ENCODE assay signal across 12 cellular contexts in the genomic region with DNA sequence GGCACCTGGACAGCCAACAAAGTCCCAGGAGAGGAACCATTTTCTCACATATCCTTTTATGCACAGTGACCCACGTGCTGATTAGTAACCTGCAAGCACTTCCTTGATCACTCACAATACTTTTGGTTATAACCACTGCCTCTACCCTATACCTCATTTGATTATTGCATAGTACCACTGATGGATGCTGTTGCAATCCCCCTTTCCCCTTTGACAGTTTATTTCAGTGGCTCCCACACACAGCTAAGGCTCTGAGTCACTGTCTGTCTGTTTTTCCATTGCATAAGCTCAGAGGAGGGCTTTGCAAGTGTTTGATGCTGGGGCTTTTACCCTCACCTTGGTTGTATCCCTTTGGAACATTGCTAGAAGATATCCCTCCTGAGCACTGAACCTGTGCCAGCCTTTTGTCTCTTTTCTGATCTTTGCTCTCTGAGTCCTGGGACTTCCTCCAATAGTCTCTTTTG.
DNase-seq lines count a peak whose midpoint lies in the region; ATAC-seq, FAIRE-seq and TF ChIP-seq lines count a peak whose summit lies in the region.
"Had no signal": no experiment of that assay in that cellular context is flagged by ENCODE, and none has a peak within 500 bp of the region (broad histone marks: within the 10 kb centered on the region; RNA-seq: fewer than 3 reads in every experiment).

No MANE protein-coding gene starts in this region.

- peak; percentile 71 for FAIRE-seq in GM12891 (lab: Jason Lieb, UNC)
- FAIRE-seq: K562 had no signal

- H3K36me3 ChIP-seq in adipocyte (ENCODE audit: control insufficient read depth, insufficient read depth, low read length, severe bottlenecking) (no peaks in the 10 kb centered on the region), mesendoderm (ENCODE audit: control insufficient read depth, insufficient read depth, low read length) (no peaks in the 10 kb centered on the region)

- H3K18ac ChIP-seq in mesendoderm (ENCODE audit: low read length) = peak overlapping the region; percentile 75

- no peaks in the 10 kb centered on the region for H3K79me2 ChIP-seq in mesendoderm (ENCODE audit: control insufficient read depth, insufficient read depth, low read length)

- H3K4me2 ChIP-seq in mesendoderm (ENCODE audit: low read length) = no peak overlapping the region

- no peaks in the 10 kb centered on the region for H3K79me1 ChIP-seq in mesendoderm (ENCODE audit: low read length)

- H3K36me3 Mint-ChIP-seq in type B pancreatic cell = no peaks in the 10 kb centered on the region

- no peak overlapping the region for H3K27ac Mint-ChIP-seq in type B pancreatic cell

- WGBS in mesendoderm (ENCODE audit: extremely low coverage, insufficient coverage, low lambda C conversion rate) = no CpG with 5 or more reads among the region's 1 CpG

- H3K9ac ChIP-seq in adipocyte (ENCODE audit: low read length) = no peak overlapping the region
- H3K9ac ChIP-seq in mesendoderm (ENCODE audit: low read length) = no peak overlapping the region

- H3K27me3 Mint-ChIP-seq in type B pancreatic cell = no peaks in the 10 kb centered on the region

- H3K56ac ChIP-seq in mesendoderm (ENCODE audit: low read length) = no peak overlapping the region

- H3K27me3 ChIP-seq in HL-60 (ENCODE audit: insufficient read depth, poor library complexity, severe bottlenecking) (no peaks in the 10 kb centered on the region), adipocyte (replicated peaks; ENCODE audit: control insufficient read depth, insufficient read depth, low read length) (no peaks in the 10 kb centered on the region), mesendoderm (ENCODE audit: insufficient read depth, low read length, poor library complexity) (no peaks in the 10 kb centered on the region)

- H3K4me1 ChIP-seq in adipocyte (ENCODE audit: control insufficient read depth, insufficient read depth, low read length) (peaks cover 22% of the 10 kb centered on the region), mesendoderm (ENCODE audit: control insufficient read depth, low read depth, low read length) (peaks cover 2% of the 10 kb centered on the region)

- no peak overlapping the region for H4K8ac ChIP-seq in mesendoderm (ENCODE audit: low read depth, low read length)

- no peak for TF ChIP-seq POLR2A in GM12891 (IDR thresholded peaks at IDR 0.05; ENCODE audit: low read depth, low read length)

- TF ChIP-seq CTCF in HL-60 (IDR thresholded peaks at IDR 0.05; ENCODE audit: insufficient read depth, low read length) (no peak), type B pancreatic cell (conservative IDR thresholded peaks at IDR 0.05) (no peak)

- H2BK120ac ChIP-seq in mesendoderm (ENCODE audit: low read depth, low read length) = peak overlapping the region; percentile 61

- no peak for ATAC-seq in HG03571 (IDR thresholded peaks at IDR 0.05; ENCODE audit: unreplicated experiment)
- ATAC-seq: K562 had no signal

- H3K4me1 Mint-ChIP-seq in type B pancreatic cell (ENCODE audit: unreplicated experiment) = no peaks in the 10 kb centered on the region

- H3K4me3 ChIP-seq in HL-60 (replicated peaks; ENCODE audit: insufficient read depth, low read length) (no peak overlapping the region), adipocyte (ENCODE audit: low read length) (no peak overlapping the region), mesendoderm (ENCODE audit: low read length) (no peak overlapping the region)
- H3K4me3 ChIP-seq: K562, SK-N-MC had no signal

- H3K9me3 Mint-ChIP-seq in type B pancreatic cell = peaks cover 9% of the 10 kb centered on the region

- no peak overlapping the region for H2BK5ac ChIP-seq in mesendoderm (ENCODE audit: low read length)

- H2BK15ac ChIP-seq in mesendoderm (replicated peaks; ENCODE audit: low read depth) = no peak overlapping the region

- no peak overlapping the region for H3K23ac ChIP-seq in mesendoderm (ENCODE audit: low read length)

- peak overlapping the region; percentile 78 for H3K27ac ChIP-seq in HL-60 (replicated peaks)
- no peak overlapping the region for H3K27ac ChIP-seq in mesendoderm (ENCODE audit: low read depth, low read length)
- H3K27ac ChIP-seq: SK-N-MC had no signal

- H3K4me3 Mint-ChIP-seq in type B pancreatic cell = no peak overlapping the region

- peaks cover 5% of the 10 kb centered on the region for H3K9me3 ChIP-seq in adipocyte (ENCODE audit: control insufficient read depth, low read length)

- H3K4ac ChIP-seq in mesendoderm (ENCODE audit: low read depth, low read length) = no peak overlapping the region

- no peak overlapping the region for H4K5ac ChIP-seq in mesendoderm (ENCODE audit: low read length)

- no peak overlapping the region for H2AK5ac ChIP-seq in mesendoderm (ENCODE audit: low read length)

- DNase-seq in GM12891 (ENCODE audit: insufficient read length, low spot score) = no peak
- DNase-seq in HL-60 (ENCODE audit: low read depth in 1 of 2, low spot score in 1 of 2) = peak; percentile 93 to 94
- DNase-seq in adipocyte (ENCODE audit: low read depth) = peak; percentile 90
- DNase-seq in mesendoderm = peak; percentile 38
- DNase-seq in NCI-H2171 treated with DMSO at 0.1 percent for 48 hours (lab: John Stamatoyannopoulos, UW) = no peak
- no peak for DNase-seq in type B pancreatic cell (ENCODE audit: extremely low spot score, unreplicated experiment)
- DNase-seq in islet precursor cell = no peak
- DNase-seq: activated T-cell treated with anti-CD3 and anti-CD28 coated beads, Interleukin-2, amount 50 U/mL, for 48 hours; stimulated activated CD4-positive, alpha-beta T cell treated with anti-CD3 and anti-CD28 coated beads, Interleukin-2, amount 100 ng/mL, for 24 hours had no signal

TF ChIP-seq in GM12891, 5 proteins besides CTCF, POLR2A, EP300 and RAD21:
- TF ChIP-seq POLR2AphosphoS5 (IDR thresholded peaks at IDR 0.05; ENCODE audit: low read depth, low read length) (no peak), POU2F2 (IDR thresholded peaks at IDR 0.05; ENCODE audit: low read depth, low read length) (no peak), PAX5 (IDR thresholded peaks at IDR 0.05; ENCODE audit: insufficient read depth, low read length, severe bottlenecking) (no peak), SPI1 (IDR thresholded peaks at IDR 0.05; ENCODE audit: low read depth, low read length) (no peak), TAF1 (IDR thresholded peaks at IDR 0.05; ENCODE audit: low read depth, low read length) (no peak)
TF ChIP-seq in GM12891: peak in this region for 0.

Comparison
In these comparisons a context has a peak if more than half of its experiments do, and no peak if none do; other contexts are left out.
1. DNase-seq: peak in HL-60 (2 of 2), adipocyte (single experiment) and mesendoderm (single experiment); none in GM12891 (single experiment), NCI-H2171 treated with DMSO at 0.1 percent for 48 hours (single experiment), type B pancreatic cell (single experiment) and islet precursor cell (single experiment).